In genomic region chr20:33561981-33562601, GRCh38 we compare ENCODE assay signal across 8 cellular contexts.
DNase-seq lines count a peak whose midpoint lies in the region; ATAC-seq and TF ChIP-seq lines count a peak whose summit lies in the region.

No MANE protein-coding gene starts in this region.

- in situ Hi-C loops in ACHN (cut with HindIII; ENCODE audit: low pct_ligation_motif_present, low pct_unique_long_range_greater_than_20kb, low sequenced_read_pairs): no loop called here

- H3K36me3 Mint-ChIP-seq in neural crest cell (ENCODE audit: low read depth): peaks cover 7% of the 10 kb centered on the region

- peak overlapping the region; percentile 57 for H3K4me3 Mint-ChIP-seq in neural crest cell

- H3K4me1 Mint-ChIP-seq in neural crest cell: peaks cover 18% of the 10 kb centered on the region

- no peaks in the 10 kb centered on the region for H3K9me3 Mint-ChIP-seq in neural crest cell

- DNase-seq in ACHN: peak; percentile 60
- DNase-seq in M059J (ENCODE audit: low read depth): peak; percentile 85
- DNase-seq in SHP77 (lab: John Stamatoyannopoulos, UW): peak; percentile 96 to 98
- peak; percentile 85 for DNase-seq in fibroblast of gingiva (ENCODE audit: low read depth)
- no peak for DNase-seq in neural crest cell (ENCODE audit: low read depth, low spot score)
- no peak for DNase-seq in effector CD4-positive, alpha-beta T cell
- DNase-seq in stimulated activated naive CD8-positive, alpha-beta T cell treated with anti-CD3 and anti-CD28 coated beads, Interleukin-15, Interleukin-2, amounts not matched to agents 100 U/mL and 50 U/mL, for 24 hours: no peak

- no peak for TF ChIP-seq CTCF in neural crest cell (conservative IDR thresholded peaks at IDR 0.05)

- H3K27ac Mint-ChIP-seq in neural crest cell (ENCODE audit: unreplicated experiment): peak overlapping the region; percentile 94

- no peak for ATAC-seq in stimulated activated naive CD8-positive, alpha-beta T cell treated with anti-CD3 and anti-CD28 coated beads, Interleukin-15, Interleukin-2, amounts not matched to agents 100 U/mL and 50 U/mL, for 24 hours
- ATAC-seq in HG03457 (IDR thresholded peaks at IDR 0.05; ENCODE audit: unreplicated experiment): no peak

- H3K27me3 Mint-ChIP-seq in neural crest cell (ENCODE audit: low read depth): no peaks in the 10 kb centered on the region

Comparison
In these comparisons a context has a peak if more than half of its experiments do, and no peak if none do; other contexts are left out.
1. DNase-seq: peak in ACHN (single experiment), M059J (single experiment), SHP77 (2 of 2) and fibroblast of gingiva (single experiment); none in neural crest cell (single experiment), effector CD4-positive, alpha-beta T cell (single experiment) and stimulated activated naive CD8-positive, alpha-beta T cell treated with anti-CD3 and anti-CD28 coated beads, Interleukin-15, Interleukin-2, amounts not matched to agents 100 U/mL and 50 U/mL, for 24 hours (single experiment).